ENCODE assay signal across 15 cellular contexts in the genomic region with DNA sequence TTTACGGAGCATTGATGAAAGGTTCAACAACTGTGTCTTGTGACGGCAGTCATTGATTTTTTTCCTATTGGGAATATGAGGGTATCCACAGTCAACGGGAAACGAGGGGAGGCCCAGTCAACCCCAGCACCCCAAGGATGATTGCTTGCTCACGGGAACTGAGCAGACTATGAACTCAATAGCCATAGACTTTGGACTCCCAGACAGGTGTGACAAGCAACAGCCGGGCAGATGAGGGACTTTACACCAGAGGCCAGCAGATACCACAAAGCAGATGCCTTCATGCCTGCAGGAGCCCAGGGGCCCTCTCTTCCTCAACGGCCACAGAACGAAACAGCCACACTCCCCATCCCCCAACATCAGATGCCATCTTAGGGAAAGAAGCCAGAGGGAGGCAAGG.
DNase-seq lines count a peak whose midpoint lies in the region; ATAC-seq and FAIRE-seq lines count a peak whose summit lies in the region.
"Had no signal": no experiment of that assay in that cellular context is flagged by ENCODE, and none has a peak within 500 bp of the region (broad histone marks: within the 10 kb centered on the region; RNA-seq: fewer than 3 reads in every experiment).

No MANE protein-coding gene starts in this region.

- peaks cover 14% of the 10 kb centered on the region for H3K4me1 Mint-ChIP-seq in activated T-helper 17 cell treated with anti-CD3 and anti-CD28 coated beads, Interleukin-2, amount 50 U/mL, for 72 hours

- ATAC-seq in activated T-helper 17 cell treated with anti-CD3 and anti-CD28 coated beads, Interleukin-2, amount 50 U/mL, for 72 hours (replicated peaks) = no peak

- peak; percentile 94 for DNase-seq in DMS53 (lab: John Stamatoyannopoulos, UW)
- DNase-seq in GM19239 (ENCODE audit: insufficient read length, low spot score) = no peak
- DNase-seq in mucosa of gallbladder (ENCODE audit: low spot score) = peak; percentile 71
- no peak for DNase-seq in nucleus accumbens (lab: John Stamatoyannopoulos, UW)
- DNase-seq in NCI-H1048 (lab: John Stamatoyannopoulos, UW) = no peak
- DNase-seq in GF-D8 (lab: John Stamatoyannopoulos, UW) = no peak
- DNase-seq: activated CD4-positive, alpha-beta T cell treated with anti-CD3 and anti-CD28 coated beads, Interleukin-2, amount 50 U/mL, for 4 hours; DMS79 treated with DMSO at 0.1 percent for 48 hours; effector CD4-positive, alpha-beta T cell; GOT3; NCI-H1694 treated with DMSO at 0.1 percent for 48 hours; NCI-H510A; ovary; sigmoid colon had no signal

- no peaks in the 10 kb centered on the region for H3K36me3 Mint-ChIP-seq in activated T-helper 17 cell treated with anti-CD3 and anti-CD28 coated beads, Interleukin-2, amount 50 U/mL, for 72 hours (ENCODE audit: low read depth)

- peaks cover 9% of the 10 kb centered on the region for H3K9me3 Mint-ChIP-seq in activated T-helper 17 cell treated with anti-CD3 and anti-CD28 coated beads, Interleukin-2, amount 50 U/mL, for 72 hours

- peak; percentile 40 for FAIRE-seq in GM19239 (lab: Jason Lieb, UNC)

- H3K4me3 Mint-ChIP-seq in activated T-helper 17 cell treated with anti-CD3 and anti-CD28 coated beads, Interleukin-2, amount 50 U/mL, for 72 hours = peak overlapping the region; percentile 61

- peaks cover 13% of the 10 kb centered on the region for H3K27me3 Mint-ChIP-seq in activated T-helper 17 cell treated with anti-CD3 and anti-CD28 coated beads, Interleukin-2, amount 50 U/mL, for 72 hours

- peak overlapping the region; percentile 84 for H3K27ac Mint-ChIP-seq in activated T-helper 17 cell treated with anti-CD3 and anti-CD28 coated beads, Interleukin-2, amount 50 U/mL, for 72 hours

Comparison
In these comparisons a context has a peak if more than half of its experiments do, and no peak if none do; other contexts are left out.
1. DNase-seq: peak in DMS53 (single experiment) and mucosa of gallbladder (single experiment); none in GM19239 (single experiment), nucleus accumbens (0 of 56), NCI-H1048 (single experiment) and GF-D8 (single experiment).